24 cellular contexts compared by ENCODE assay signal in the genomic region with DNA sequence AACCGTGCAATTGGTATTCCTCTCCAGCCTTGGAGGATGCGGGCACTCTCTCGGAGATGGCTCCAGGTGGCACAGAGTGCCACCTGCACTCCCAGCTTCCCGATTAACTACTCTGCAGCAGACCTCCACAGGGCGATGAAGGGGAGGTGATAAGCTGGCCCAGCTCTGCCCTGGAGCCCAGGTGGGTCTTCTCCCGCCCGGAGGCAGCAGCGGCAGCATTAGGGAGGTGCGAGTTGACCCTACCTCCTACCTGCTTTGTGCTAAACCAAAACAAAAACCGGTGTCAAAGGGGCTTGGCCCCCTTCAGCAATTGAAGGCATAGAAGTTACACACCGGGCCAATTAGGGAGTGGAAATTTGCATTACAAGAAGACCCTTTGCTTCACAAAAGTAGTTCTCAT.
A peak's percentile ranks its signal among the peaks of the same experiment; 100 is the strongest.
DNase-seq lines count a peak whose midpoint lies in the region; ATAC-seq and TF ChIP-seq lines count a peak whose summit lies in the region.
"Had no signal": no experiment of that assay in that cellular context is flagged by ENCODE, and none has a peak within 500 bp of the region (broad histone marks: within the 10 kb centered on the region; RNA-seq: fewer than 3 reads in every experiment).

No MANE protein-coding gene starts in this region.

- POLR2A ChIA-PET in CD8-positive, alpha-beta memory T cell (lab: Charles Lee) = no interaction called here

- H3K4me1 ChIP-seq in right atrium auricular region (no peaks in the 10 kb centered on the region), colonic mucosa (no peaks in the 10 kb centered on the region)
- H3K4me1 ChIP-seq in CD8-positive, alpha-beta memory T cell (ENCODE audit: insufficient read depth, low read length) = no peaks in the 10 kb centered on the region

- H3K9me3 ChIP-seq in right atrium auricular region (no peaks in the 10 kb centered on the region), colonic mucosa (no peaks in the 10 kb centered on the region), iPS-18c (ENCODE audit: control insufficient read depth, insufficient read depth, low read length) (peaks cover 18% of the 10 kb centered on the region)
- H3K9me3 ChIP-seq in CD8-positive, alpha-beta memory T cell (ENCODE audit: low read length) = no peaks in the 10 kb centered on the region
- H3K9me3 ChIP-seq: SJCRH30 had no signal

- ATAC-seq in Right ventricle myocardium superior (ENCODE audit: poor library complexity) (no peak), Right ventricle myocardium inferior (no peak)

- peaks cover 9% of the 10 kb centered on the region for H3K27me3 Mint-ChIP-seq in type B pancreatic cell
- peaks cover 6 to 11% of the 10 kb centered on the region in 2 donors for H3K27me3 Mint-ChIP-seq in CD8-positive, alpha-beta memory T cell

- H3K4me1 Mint-ChIP-seq in type B pancreatic cell (ENCODE audit: unreplicated experiment) = no peaks in the 10 kb centered on the region
- H3K4me1 Mint-ChIP-seq in CD8-positive, alpha-beta memory T cell = no peaks in the 10 kb centered on the region
- H3K4me1 Mint-ChIP-seq: IgD-negative memory B cell had no signal

- no peak overlapping the region for H3K27ac Mint-ChIP-seq in type B pancreatic cell
- no peak overlapping the region for H3K27ac Mint-ChIP-seq in CD8-positive, alpha-beta memory T cell
- H3K27ac Mint-ChIP-seq: IgD-negative memory B cell had no signal

- DNase-seq in right atrium auricular region (ENCODE audit: low spot score) (peak; percentile 4), Right ventricle myocardium superior (no peak), colonic mucosa (peak; percentile 6), type B pancreatic cell (ENCODE audit: extremely low spot score, unreplicated experiment) (peak; percentile 48), SKM-1 treated with dmso at 0.1 percent for 144 hours (lab: John Stamatoyannopoulos, UW; ENCODE audit: unreplicated experiment) (no peak), Right ventricle myocardium inferior (ENCODE audit: missing footprints) (no peak)
- no peak for DNase-seq in CD8-positive, alpha-beta memory T cell
- DNase-seq: 8988T; DMS53; GF-D8; GOT3; MV-4-11; NCI-H1105 treated with DMSO at 0.1 percent for 48 hours; NCI-H2029 treated with DMSO at 0.1 percent for 48 hours; NCI-H345; NCI-H524; NCI-H774; NK-92 treated with Interleukin-12 subunit alpha and Interleukin-12 subunit beta, amount 100 ng/mL, for 24 hours; SJCRH30 had no signal

- H3K9me3 Mint-ChIP-seq in type B pancreatic cell = peaks cover 14% of the 10 kb centered on the region
- H3K9me3 Mint-ChIP-seq in CD8-positive, alpha-beta memory T cell = no peaks in the 10 kb centered on the region
- H3K9me3 Mint-ChIP-seq: IgD-negative memory B cell had no signal

- no peak overlapping the region for H3K9ac ChIP-seq in colonic mucosa (ENCODE audit: low read depth in 2 of 2, low read length in 2 of 2)

- intact Hi-C loops in Right ventricle myocardium superior (cut with DNase I) = no loop called here
- intact Hi-C loops in colonic mucosa (cut with DNase I) = no loop called here
- intact Hi-C loops in Right ventricle myocardium inferior (cut with DNase I) = no loop called here

- TF ChIP-seq CTCF in right atrium auricular region (IDR thresholded peaks at IDR 0.05) (no peak), colonic mucosa (IDR thresholded peaks at IDR 0.05) (no peak), type B pancreatic cell (conservative IDR thresholded peaks at IDR 0.05) (no peak)

- no peak overlapping the region for H3K4me3 ChIP-seq in right atrium auricular region
- H3K4me3 ChIP-seq in colonic mucosa = no peak overlapping the region
- peak overlapping the region; percentile 24; the same call in 1 of the 2 replicates for H3K4me3 ChIP-seq in iPS-18c (ENCODE audit: insufficient read depth, low read depth, low read length)
- no peak overlapping the region for H3K4me3 ChIP-seq in CD8-positive, alpha-beta memory T cell (ENCODE audit: low read length)
- H3K4me3 ChIP-seq: SJCRH30 had no signal

- no peak overlapping the region for H3K4me3 Mint-ChIP-seq in type B pancreatic cell
- no peak overlapping the region for H3K4me3 Mint-ChIP-seq in CD8-positive, alpha-beta memory T cell
- H3K4me3 Mint-ChIP-seq: IgD-negative memory B cell had no signal

- no peaks in the 10 kb centered on the region for H3K36me3 ChIP-seq in right atrium auricular region
- H3K36me3 ChIP-seq in colonic mucosa = no peaks in the 10 kb centered on the region
- no peaks in the 10 kb centered on the region for H3K36me3 ChIP-seq in CD8-positive, alpha-beta memory T cell (ENCODE audit: insufficient read depth, low read length)
- H3K36me3 ChIP-seq: SJCRH30 had no signal

- no peaks in the 10 kb centered on the region for H3K27me3 ChIP-seq in right atrium auricular region
- no peaks in the 10 kb centered on the region for H3K27me3 ChIP-seq in colonic mucosa
- no peaks in the 10 kb centered on the region for H3K27me3 ChIP-seq in CD8-positive, alpha-beta memory T cell (ENCODE audit: insufficient read depth, low read length, poor library complexity, severe bottlenecking)
- H3K27me3 ChIP-seq: SJCRH30 had no signal

- H3K27ac ChIP-seq in right atrium auricular region = no peak overlapping the region
- H3K27ac ChIP-seq in colonic mucosa = no peak overlapping the region
- no peak overlapping the region for H3K27ac ChIP-seq in CD8-positive, alpha-beta memory T cell (ENCODE audit: low read depth, low read length)
- H3K27ac ChIP-seq: C4-2B, HL-60, RWPE1, SJCRH30 had no signal

- H3K36me3 Mint-ChIP-seq in type B pancreatic cell = no peaks in the 10 kb centered on the region
- no peaks in the 10 kb centered on the region for H3K36me3 Mint-ChIP-seq in CD8-positive, alpha-beta memory T cell
- H3K36me3 Mint-ChIP-seq: IgD-negative memory B cell had no signal

- CTCF ChIA-PET in CD8-positive, alpha-beta memory T cell (lab: Charles Lee) = no interaction called here

Comparison
In these comparisons a context has a peak if more than half of its experiments do, and no peak if none do; other contexts are left out.
1. DNase-seq: peak in right atrium auricular region (single experiment), colonic mucosa (single experiment) and type B pancreatic cell (single experiment); none in Right ventricle myocardium superior (single experiment), CD8-positive, alpha-beta memory T cell (0 of 5), SKM-1 treated with dmso at 0.1 percent for 144 hours (single experiment) and Right ventricle myocardium inferior (single experiment).